ENCODE assay signal across 1 cellular context in genomic region chr1:40316595-40317393, GRCh38.
TF ChIP-seq lines count a peak whose summit lies in the region.

Gene COL9A2 (minus strand): TSS chr1:40317286. CDS start chr1:40317197, 89 bp downstream.

TF ChIP-seq in IMR-90, 13 proteins besides CTCF, POLR2A, EP300 and RAD21 (continued from another document):
- TF ChIP-seq USF2 (IDR thresholded peaks at IDR 0.05; ENCODE audit: low read depth, low read length), result no peak
- no peak for TF ChIP-seq RFX5 (IDR thresholded peaks at IDR 0.05; ENCODE audit: low read depth, low read length)
- TF ChIP-seq MAZ (IDR thresholded peaks at IDR 0.05; ENCODE audit: borderline replicate concordance, low read depth, low read length), result no peak
- no peak for TF ChIP-seq RCOR1 (IDR thresholded peaks at IDR 0.05; ENCODE audit: insufficient replicate concordance, low read length)
- no peak for TF ChIP-seq CHD1 (IDR thresholded peaks at IDR 0.05; ENCODE audit: low read depth, low read length)
- no peak for TF ChIP-seq ELK1 (IDR thresholded peaks at IDR 0.05; ENCODE audit: borderline replicate concordance, low read depth, low read length)
- no peak for TF ChIP-seq SMC3 (IDR thresholded peaks at IDR 0.05; ENCODE audit: low read depth, low read length)
- no peak for TF ChIP-seq FOS (IDR thresholded peaks at IDR 0.05; ENCODE audit: low read depth, low read length)
